Comparison of ENCODE assay signal across 8 cellular contexts in the genomic region with DNA sequence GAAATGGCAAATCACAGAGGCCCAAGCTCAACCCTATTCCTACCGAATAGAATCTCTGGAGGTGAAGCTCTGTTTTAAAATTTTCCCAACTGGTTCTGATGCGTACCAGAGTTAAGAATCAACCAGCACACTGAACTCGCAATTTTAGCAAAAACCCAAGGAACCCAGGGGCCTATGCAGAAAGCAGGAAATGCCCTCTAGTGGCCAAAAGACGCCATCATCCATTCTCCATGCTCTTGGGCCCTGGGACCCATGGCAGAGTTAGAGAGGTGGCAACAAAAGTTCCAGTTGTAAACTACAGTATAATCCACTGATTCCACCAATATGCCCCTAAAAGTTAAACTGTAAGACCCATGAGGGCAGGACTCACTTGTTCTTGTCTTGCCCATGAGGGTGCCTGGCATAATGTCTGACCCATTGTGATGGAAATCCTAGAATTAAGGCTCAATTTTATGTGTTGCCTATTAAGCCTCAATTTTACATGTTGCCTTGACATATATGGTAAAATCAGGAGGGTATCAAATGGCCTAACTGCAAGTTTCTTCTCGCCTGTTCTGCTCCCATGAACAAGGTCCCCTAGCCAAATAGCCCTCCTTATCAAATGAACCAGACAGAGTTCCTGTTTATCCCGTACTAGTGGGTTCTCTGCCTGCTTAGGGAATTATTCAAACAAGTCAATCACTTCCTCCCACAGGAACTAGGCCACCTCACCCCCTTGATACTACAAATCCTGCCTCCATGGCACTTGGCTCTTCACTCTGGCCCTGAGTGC.
DNase-seq lines count a peak whose midpoint lies in the region; ATAC-seq and TF ChIP-seq lines count a peak whose summit lies in the region.

No MANE protein-coding gene starts in this region.

- 37% methylated on average over 6 of the region's 6 CpGs for WGBS in hepatocyte (ENCODE audit: low lambda C conversion rate, missing lambda C conversion rate)

- H3K79me2 ChIP-seq in HCT116 (ENCODE audit: insufficient read depth, low read length) (no peaks in the 10 kb centered on the region), hepatocyte (no peaks in the 10 kb centered on the region)

- H3K27ac ChIP-seq in HCT116 (ENCODE audit: low read depth, low read length) (no peak overlapping the region), hepatocyte (no peak overlapping the region)

- H2AFZ ChIP-seq in HCT116 (ENCODE audit: low read depth, low read length, poor library complexity, severe bottlenecking) (peak overlapping the region; percentile 64), hepatocyte (no peak overlapping the region)

- H3K9me3 ChIP-seq in HCT116 (ENCODE audit: control insufficient read depth in 1 of 2, insufficient read depth in 1 of 2, low read depth in 1 of 2, low read length in 2 of 2) (no peaks in the 10 kb centered on the region), hepatocyte (ENCODE audit: low read depth) (no peaks in the 10 kb centered on the region)

- H4K20me1 ChIP-seq in HCT116 (ENCODE audit: insufficient read depth) (no peaks in the 10 kb centered on the region), hepatocyte (ENCODE audit: insufficient read depth, poor library complexity, severe bottlenecking) (no peaks in the 10 kb centered on the region)

- H3K4me3 ChIP-seq in HCT116 (replicated peaks in 1 of 2; ENCODE audit: low read depth in 1 of 2, low read length in 2 of 2), result no peak overlapping the region
- no peak overlapping the region for H3K4me3 ChIP-seq in NB4 (ENCODE audit: low read depth, low read length)
- no peak overlapping the region for H3K4me3 ChIP-seq in hepatocyte
- no peak overlapping the region for H3K4me3 ChIP-seq in skeletal muscle cell (ENCODE audit: low read depth, low read length)

- no peak for TF ChIP-seq POLR2A in HCT116 (IDR thresholded peaks at IDR 0.05; ENCODE audit: borderline replicate concordance, extremely low read depth, insufficient read depth, insufficient read length)
- TF ChIP-seq POLR2A in NB4 (IDR thresholded peaks at IDR 0.05; ENCODE audit: extremely low read depth, insufficient read length), result no peak

- peak; percentile 95 for TF ChIP-seq RAD21 in HCT116 (IDR thresholded peaks at IDR 0.05; ENCODE audit: low read depth)

- RAD21 ChIA-PET in HCT116 (lab: Charles Lee; ENCODE audit: low non-redundant PET in 1 of 2, low total read pairs in 2 of 2, uncharacterized antibody in 2 of 2, unreplicated experiment in 2 of 2), result no interaction called here

- ATAC-seq in HCT116 (peak; percentile 85), GM18519 (IDR thresholded peaks at IDR 0.05; ENCODE audit: low FRiP score, unreplicated experiment) (no peak)

- H3K9me2 ChIP-seq in HCT116 (ENCODE audit: insufficient read depth) (no peaks in the 10 kb centered on the region), hepatocyte (replicated peaks; ENCODE audit: insufficient read depth) (no peaks in the 10 kb centered on the region)

- H3K27me3 ChIP-seq in HCT116 (ENCODE audit: insufficient read depth, low read length), result no peaks in the 10 kb centered on the region
- H3K27me3 ChIP-seq in hepatocyte, result no peaks in the 10 kb centered on the region

- peak; percentile 59 for DNase-seq in GM10248 (ENCODE audit: extremely low spot score)
- peak; percentile 59 for DNase-seq in HCT116 (ENCODE audit: low read depth, low spot score)
- DNase-seq in NB4 (ENCODE audit: low read depth), result peak; percentile 70
- DNase-seq in T-helper 1 cell, result peak in 4 of 5 donors; percentile 15 to 61 (median 30)
- peak in 46 of 56 donors; percentile 4 to 84 (median 36) for DNase-seq in amygdala (lab: John Stamatoyannopoulos, UW)
- peak; percentile 81 for DNase-seq in hepatocyte (ENCODE audit: low spot score)
- DNase-seq in skeletal muscle cell (ENCODE audit: low read depth), result peak; percentile 37

- BruUV-seq in HCT116 (replicated peaks; lab: Mats Ljungman, UMichigan), result no TSS peak

- H3K9ac ChIP-seq in HCT116 (ENCODE audit: low read length), result no peak overlapping the region

- POLR2A ChIA-PET in GM10248 (lab: Yijun Ruan, JAX) (no interaction called here), HCT116 (lab: Charles Lee) (no interaction called here)

- TF ChIP-seq CTCF in GM10248 (IDR thresholded peaks at IDR 0.05; ENCODE audit: control extremely low read depth, extremely low read depth, low read depth, missing control alignments), result peak; percentile 83
- TF ChIP-seq CTCF in HCT116 (IDR thresholded peaks at IDR 0.05 in 2 of 3, conservative IDR thresholded peaks at IDR 0.05 in 1 of 3; ENCODE audit: borderline replicate concordance in 1 of 3, insufficient read depth in 1 of 3, low read depth in 2 of 3, low read length in 2 of 3), result peak; percentile 91 to 96 (median 94)
- peak; percentile 96 for TF ChIP-seq CTCF in NB4 (IDR thresholded peaks at IDR 0.05; ENCODE audit: low read depth, low read length)
- peak; percentile 85 for TF ChIP-seq CTCF in hepatocyte (IDR thresholded peaks at IDR 0.05; ENCODE audit: poor library complexity)

- CTCF ChIA-PET in GM10248 (lab: Yijun Ruan, JAX), result interaction anchor here (0.6 to 2.3 kb wide), 20 partner anchors 9 to 1030 kb away, joined by 3 to 13 read pairs (median 3); no protein-coding TSS in a partner anchor
- CTCF ChIA-PET in HCT116 (lab: Charles Lee), result interaction anchor here (0.9 to 1.5 kb wide), 3 partner anchors 11 to 203 kb away, joined by 3 to 4 read pairs (median 3); no protein-coding TSS in a partner anchor

- intact Hi-C loops in HCT116 (cut with micrococcal nuclease), result loop anchor here (1.0 to 10.0 kb wide), 3 partner anchors 198 to 1026 kb away; no protein-coding TSS in a partner anchor

- H3K4me2 ChIP-seq in HCT116 (ENCODE audit: low read length) (no peak overlapping the region; the same call in 1 of the 2 replicates), hepatocyte (no peak overlapping the region)

- H3K4me1 ChIP-seq in HCT116 (ENCODE audit: control insufficient read depth in 1 of 2, insufficient read depth in 2 of 2, low read length in 2 of 2) (peaks cover 14 to 54% of the 10 kb centered on the region in 2 experiments), hepatocyte (ENCODE audit: insufficient read depth) (no peaks in the 10 kb centered on the region)

- no peaks in the 10 kb centered on the region for H3K36me3 ChIP-seq in HCT116 (ENCODE audit: control insufficient read depth in 1 of 2, insufficient read depth in 2 of 2, low read length in 2 of 2)
- no peaks in the 10 kb centered on the region for H3K36me3 ChIP-seq in hepatocyte (replicated peaks; ENCODE audit: insufficient read depth, low read depth)

TF ChIP-seq in HCT116, 20 proteins besides CTCF, POLR2A, EP300 and RAD21:
- TF ChIP-seq YY1 (IDR thresholded peaks at IDR 0.05; ENCODE audit: extremely low read depth, insufficient replicate concordance, low read depth, low read length) (peak; percentile 35), ZNF274 (IDR thresholded peaks at IDR 0.05; ENCODE audit: low read depth, low read length) (no peak), ELF1 (IDR thresholded peaks at IDR 0.05; ENCODE audit: borderline replicate concordance, low read depth) (no peak)

Comparison
In these comparisons a context has a peak if more than half of its experiments do, and no peak if none do; other contexts are left out.
1. DNase-seq: peak in every context shown above with its lines; median percentile 81 in hepatocyte; 70 in NB4; 59 in GM10248; 59 in HCT116; 37 in skeletal muscle cell; 36 in amygdala; 30 in T-helper 1 cell.